ENCODE assay signal across 20 cellular contexts in genomic region chr16:24085665-24086064, GRCh38.
DNase-seq lines count a peak whose midpoint lies in the region; ATAC-seq, FAIRE-seq and TF ChIP-seq lines count a peak whose summit lies in the region.
"Had no signal": no experiment of that assay in that cellular context is flagged by ENCODE, and none has a peak within 500 bp of the region (broad histone marks: within the 10 kb centered on the region; RNA-seq: fewer than 3 reads in every experiment).

No MANE protein-coding gene starts in this region.

- peaks cover 5 to 6% of the 10 kb centered on the region in 2 donors for H3K9me3 Mint-ChIP-seq in natural killer cell
- H3K9me3 Mint-ChIP-seq in natural killer cell treated with Interleukin-12 subunit alpha and Interleukin-12 subunit beta and Interleukin-15 and Interleukin-18, amount 100 ng/mL, for 72 hours, result peaks cover 6% of the 10 kb centered on the region
- H3K9me3 Mint-ChIP-seq in neural progenitor cell, result peaks cover 3% of the 10 kb centered on the region

- H3K4me1 ChIP-seq in K562 (replicated peaks in 1 of 2; ENCODE audit: control insufficient read depth in 2 of 2, insufficient read depth in 2 of 2, low read length in 2 of 2) (no peaks in the 10 kb centered on the region), mesendoderm (ENCODE audit: control insufficient read depth, low read depth, low read length) (no peaks in the 10 kb centered on the region), neural progenitor cell (no peaks in the 10 kb centered on the region)
- H3K4me1 ChIP-seq: A549 had no signal

- H3K9ac ChIP-seq in K562 (ENCODE audit: insufficient read depth in 1 of 2, low read depth in 2 of 2, low read length in 2 of 2) (no peak overlapping the region), mesendoderm (ENCODE audit: low read length) (no peak overlapping the region), neural progenitor cell (no peak overlapping the region)
- H3K9ac ChIP-seq: BLaER1 treated with 17β-estradiol and CSF1 and Interleukin-3, amounts not matched to agents 10 nM and 100 nM had no signal

- H3K27me3 Mint-ChIP-seq in natural killer cell (ENCODE audit: low read depth in 2 of 2), result no peaks in the 10 kb centered on the region
- no peaks in the 10 kb centered on the region for H3K27me3 Mint-ChIP-seq in natural killer cell treated with Interleukin-12 subunit alpha and Interleukin-12 subunit beta and Interleukin-15 and Interleukin-18, amount 100 ng/mL, for 72 hours
- H3K27me3 Mint-ChIP-seq in neural progenitor cell (ENCODE audit: insufficient read depth, low read depth), result peaks cover 3% of the 10 kb centered on the region

- TF ChIP-seq RAD21 in K562 (CRISPR knock-in tag; conservative IDR thresholded peaks at IDR 0.05 in 1 of 2, IDR thresholded peaks at IDR 0.05 in 1 of 2), result no peak

- H3K27ac Mint-ChIP-seq in natural killer cell (peak overlapping the region; percentile 19 to 67), neural progenitor cell (no peak overlapping the region)
- H3K27ac Mint-ChIP-seq in natural killer cell treated with Interleukin-12 subunit alpha and Interleukin-12 subunit beta and Interleukin-15 and Interleukin-18, amount 100 ng/mL, for 72 hours, result no peak overlapping the region
- H3K27ac Mint-ChIP-seq: CD8-positive, alpha-beta T cell had no signal

- H3K4me2 ChIP-seq in K562 (ENCODE audit: insufficient read depth, low read length), result no peak overlapping the region
- no peak overlapping the region for H3K4me2 ChIP-seq in mesendoderm (ENCODE audit: low read length)
- no peak overlapping the region for H3K4me2 ChIP-seq in neural progenitor cell
- H3K4me2 ChIP-seq: A549; BLaER1 treated with 17β-estradiol and CSF1 and Interleukin-3, amounts not matched to agents 10 nM and 100 nM; PC-9 had no signal

- no peaks in the 10 kb centered on the region for H3F3A ChIP-seq in neural progenitor cell (ENCODE audit: low read depth)

- H2AK5ac ChIP-seq in mesendoderm (ENCODE audit: low read length), result no peak overlapping the region

- no peak overlapping the region for H3K27ac ChIP-seq in K562 (ENCODE audit: extremely low read depth, low read depth, low read length)
- no peak overlapping the region for H3K27ac ChIP-seq in mesendoderm (ENCODE audit: low read depth, low read length)
- H3K27ac ChIP-seq in neural progenitor cell, result no peak overlapping the region
- H3K27ac ChIP-seq: A549; BLaER1 treated with 17β-estradiol and CSF1 and Interleukin-3, amounts not matched to agents 10 nM and 100 nM; HL-60; PC-9 had no signal

- H4K20me1 ChIP-seq in K562 (replicated peaks; ENCODE audit: control insufficient read depth, insufficient read depth, low read length) (no peaks in the 10 kb centered on the region), neural progenitor cell (ENCODE audit: low read depth) (no peaks in the 10 kb centered on the region)

- H3K9me3 ChIP-seq in K562 (replicated peaks; ENCODE audit: control insufficient read depth, insufficient read depth, low read depth, low read length), result peaks cover 5% of the 10 kb centered on the region
- H3K9me3 ChIP-seq in neural progenitor cell (ENCODE audit: low read depth), result no peaks in the 10 kb centered on the region
- H3K9me3 ChIP-seq: MG63 had no signal

- H3K4me3 Mint-ChIP-seq in natural killer cell (no peak overlapping the region), neural progenitor cell (no peak overlapping the region)
- no peak overlapping the region for H3K4me3 Mint-ChIP-seq in natural killer cell treated with Interleukin-12 subunit alpha and Interleukin-12 subunit beta and Interleukin-15 and Interleukin-18, amount 100 ng/mL, for 72 hours
- H3K4me3 Mint-ChIP-seq: CD8-positive, alpha-beta T cell had no signal

- no peaks in the 10 kb centered on the region for H3K27me3 ChIP-seq in K562 (ENCODE audit: control insufficient read depth in 2 of 2, insufficient read depth in 2 of 2, low read length in 2 of 2)
- H3K27me3 ChIP-seq in mesendoderm (ENCODE audit: insufficient read depth, low read length, poor library complexity), result no peaks in the 10 kb centered on the region
- no peaks in the 10 kb centered on the region for H3K27me3 ChIP-seq in neural progenitor cell
- H3K27me3 ChIP-seq: BLaER1 treated with 17β-estradiol and CSF1 and Interleukin-3, amounts not matched to agents 10 nM and 100 nM had no signal

- 82% methylated on average over 5 of the region's 5 CpGs for WGBS in K562 (ENCODE audit: insufficient coverage, low coverage, missing lambda C conversion rate)
- WGBS in mesendoderm (ENCODE audit: extremely low coverage, insufficient coverage, low lambda C conversion rate), result no CpG with 5 or more reads among the region's 5 CpGs

- H4K5ac ChIP-seq in mesendoderm (ENCODE audit: low read length), result no peak overlapping the region

- in situ Hi-C loops in K562 (cut with MboI), result no loop called here

- BruUV-seq in K562 (replicated peaks; lab: Mats Ljungman, UMichigan), result no TSS peak

- no peak overlapping the region for H4K8ac ChIP-seq in mesendoderm (ENCODE audit: low read depth, low read length)

- H3K4me1 Mint-ChIP-seq in natural killer cell, result peaks cover 22 to 31% of the 10 kb centered on the region in 2 donors
- H3K4me1 Mint-ChIP-seq in natural killer cell treated with Interleukin-12 subunit alpha and Interleukin-12 subunit beta and Interleukin-15 and Interleukin-18, amount 100 ng/mL, for 72 hours (ENCODE audit: low read depth in 2 of 2), result peaks cover 16 to 26% of the 10 kb centered on the region in 2 donors
- peaks cover 7% of the 10 kb centered on the region for H3K4me1 Mint-ChIP-seq in neural progenitor cell

- no peak for TF ChIP-seq EP300 in K562 (IDR thresholded peaks at IDR 0.05; ENCODE audit: low read length)

- POLR2A ChIA-PET in K562 (lab: Yijun Ruan, JAX), result interaction anchor here (1.5 to 1.9 kb wide), 2 partner anchors 10 to 14 kb away, joined by 4 to 7 read pairs; no protein-coding TSS in a partner anchor

- intact Hi-C loops in natural killer cell (cut with micrococcal nuclease) (no loop called here), K562 (cut with micrococcal nuclease) (no loop called here)

- no peak overlapping the region for H2BK5ac ChIP-seq in mesendoderm (ENCODE audit: low read length)

- no peak overlapping the region for H3K56ac ChIP-seq in mesendoderm (ENCODE audit: low read length)

- H3K23ac ChIP-seq in mesendoderm (ENCODE audit: low read length), result no peak overlapping the region

- H2BK15ac ChIP-seq in mesendoderm (replicated peaks; ENCODE audit: low read depth), result no peak overlapping the region

- H3K79me2 ChIP-seq in K562 (ENCODE audit: control insufficient read depth, insufficient read depth, low read length), result peaks cover 23% of the 10 kb centered on the region; the same call in 1 of the 3 replicates
- H3K79me2 ChIP-seq in mesendoderm (ENCODE audit: control insufficient read depth, insufficient read depth, low read length), result no peaks in the 10 kb centered on the region
- no peaks in the 10 kb centered on the region for H3K79me2 ChIP-seq in neural progenitor cell (ENCODE audit: low read depth)

- no peaks in the 10 kb centered on the region for H3K9me1 ChIP-seq in K562 (ENCODE audit: control insufficient read depth, insufficient read depth, low read length)

- H3K4ac ChIP-seq in mesendoderm (ENCODE audit: low read depth, low read length), result no peak overlapping the region

- H3K4me3 ChIP-seq in K562 (no peak overlapping the region), mesendoderm (ENCODE audit: low read length) (no peak overlapping the region), neural progenitor cell (no peak overlapping the region)
- H3K4me3 ChIP-seq: A549; BLaER1 treated with 17β-estradiol and CSF1 and Interleukin-3, amounts not matched to agents 10 nM and 100 nM; MG63; PC-9 had no signal

- no peak for FAIRE-seq in K562 (lab: Jason Lieb, UNC)
- FAIRE-seq: A549 had no signal

- no peak overlapping the region for H2BK120ac ChIP-seq in mesendoderm (ENCODE audit: low read depth, low read length)

- peaks cover 8% of the 10 kb centered on the region for H3K36me3 Mint-ChIP-seq in natural killer cell
- H3K36me3 Mint-ChIP-seq in natural killer cell treated with Interleukin-12 subunit alpha and Interleukin-12 subunit beta and Interleukin-15 and Interleukin-18, amount 100 ng/mL, for 72 hours, result peaks cover 14% of the 10 kb centered on the region
- no peaks in the 10 kb centered on the region for H3K36me3 Mint-ChIP-seq in neural progenitor cell

- H2AFZ ChIP-seq in K562 (ENCODE audit: low read depth, low read length) (no peak overlapping the region), neural progenitor cell (replicated peaks) (no peak overlapping the region)
- H2AFZ ChIP-seq: PC-9 had no signal

- H3K79me1 ChIP-seq in mesendoderm (ENCODE audit: low read length), result no peaks in the 10 kb centered on the region

- TF ChIP-seq CTCF in natural killer cell (IDR thresholded peaks at IDR 0.05) (no peak), K562 (IDR thresholded peaks at IDR 0.05 in 2 of 3, conservative IDR thresholded peaks at IDR 0.05 in 1 of 3; ENCODE audit: insufficient read depth in 2 of 3, low read depth in 1 of 3, low read length in 3 of 3) (no peak), neural progenitor cell (IDR thresholded peaks at IDR 0.05) (no peak)

- H3K36me3 ChIP-seq in K562 (ENCODE audit: control insufficient read depth, insufficient read depth, low read length) (peaks cover 37% of the 10 kb centered on the region; the same call in 2 of the 3 replicates), mesendoderm (ENCODE audit: control insufficient read depth, insufficient read depth, low read length) (no peaks in the 10 kb centered on the region), neural progenitor cell (no peaks in the 10 kb centered on the region)
- H3K36me3 ChIP-seq: MG63 had no signal

- no peak for DNase-seq in natural killer cell
- no peak for DNase-seq in natural killer cell treated with Interleukin-12 subunit alpha and Interleukin-12 subunit beta and Interleukin-15 and Interleukin-18, amount 100 ng/mL, for 72 hours (ENCODE audit: low spot score)
- no peak for DNase-seq in K562 (ENCODE audit: extremely low read depth in 1 of 4, low spot score in 3 of 4)
- DNase-seq in mesendoderm, result peak; percentile 7
- no peak for DNase-seq in foreskin melanocyte
- DNase-seq in NCI-H226, result no peak
- no peak for DNase-seq in HuH-7 (ENCODE audit: low spot score)
- DNase-seq in neural progenitor cell (ENCODE audit: low spot score), result no peak
- DNase-seq: CD8-positive, alpha-beta T cell; DMS79; IMR-90; Kasumi-1; MG63; NCI-H1092 treated with DMSO at 0.1 percent for 48 hours; NCI-H2081 treated with DMSO at 0.1 percent for 48 hours; NCI-H524; PC-9 had no signal

- CTCF ChIA-PET in K562 (lab: Yijun Ruan, JAX; ENCODE audit: low intra/inter-chr PET ratio), result no interaction called here

- TF ChIP-seq POLR2A in K562 (conservative IDR thresholded peaks at IDR 0.05), result no peak

- ATAC-seq in natural killer cell, result no peak
- ATAC-seq in natural killer cell treated with Interleukin-12 subunit alpha and Interleukin-12 subunit beta and Interleukin-15 and Interleukin-18, amount 100 ng/mL, for 72 hours, result no peak
- ATAC-seq in K562, result no peak
- ATAC-seq: A549; CD8-positive, alpha-beta T cell had no signal

- no peak overlapping the region for H3K18ac ChIP-seq in mesendoderm (ENCODE audit: low read length)

TF ChIP-seq in K562, 482 proteins besides CTCF, POLR2A, EP300 and RAD21 (continues in another document):
- no peak for TF ChIP-seq MEF2A (IDR thresholded peaks at IDR 0.05; ENCODE audit: control insufficient read depth, low read depth, low read length)

Comparison
In these comparisons a context has a peak if more than half of its experiments do, and no peak if none do; other contexts are left out.
1. H3K27ac Mint-ChIP-seq: peak in natural killer cell (2 of 2); none in natural killer cell treated with Interleukin-12 subunit alpha and Interleukin-12 subunit beta and Interleukin-15 and Interleukin-18, amount 100 ng/mL, for 72 hours (0 of 2) and neural progenitor cell (single experiment).